In the genomic region with DNA sequence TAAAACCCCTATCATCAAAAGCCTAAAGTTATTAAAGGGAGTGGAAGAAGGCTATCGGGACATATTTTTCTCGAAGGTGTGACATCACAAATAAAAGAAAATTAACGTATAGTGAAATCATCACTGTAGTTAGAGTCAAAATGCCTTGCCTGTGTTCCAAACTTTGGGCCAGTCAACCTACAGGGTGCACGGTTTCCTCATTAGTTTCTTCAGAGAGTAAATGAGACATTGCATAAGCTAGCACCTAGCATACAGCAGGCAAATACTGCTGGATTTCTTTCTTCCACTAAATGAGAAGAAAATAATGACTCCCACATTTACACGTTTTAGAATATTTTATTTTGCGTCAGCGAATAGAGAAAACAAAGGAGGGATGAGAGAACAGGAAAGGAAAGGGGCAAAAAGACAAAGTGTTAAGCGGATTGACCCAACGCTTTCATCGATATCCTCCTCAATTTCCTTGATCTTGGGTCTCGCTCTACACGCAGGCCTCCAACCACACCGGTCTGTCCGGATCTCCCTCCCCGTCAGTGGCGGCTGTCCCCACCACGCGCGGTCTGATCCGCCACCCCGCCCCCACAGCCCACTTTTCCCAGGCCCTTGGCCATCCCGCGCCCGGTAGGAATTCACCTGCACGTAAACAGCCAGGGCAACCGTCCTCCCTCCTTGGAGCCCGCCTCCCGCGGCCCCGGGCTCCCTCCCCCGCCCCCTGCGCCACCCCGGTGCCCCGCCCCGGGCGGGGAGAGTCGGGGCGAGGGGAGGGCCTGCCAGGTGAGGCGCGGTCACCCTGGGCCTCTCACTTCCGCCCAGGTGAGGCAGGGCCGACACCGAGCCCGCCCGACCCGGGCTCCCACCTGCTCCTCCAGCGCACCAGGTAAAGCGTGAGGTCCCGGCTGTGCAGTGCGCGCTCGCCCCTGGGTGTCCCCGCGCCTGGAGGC, we compare ENCODE assay signal across 7 cellular contexts. TPM values are rescaled to one million over a fixed set of nuclear protein-coding genes. Genes with fewer than 3 reads are reported as not detected.
DNase-seq lines count a peak whose midpoint lies in the region; ATAC-seq and TF ChIP-seq lines count a peak whose summit lies in the region.

A gene with protein sequence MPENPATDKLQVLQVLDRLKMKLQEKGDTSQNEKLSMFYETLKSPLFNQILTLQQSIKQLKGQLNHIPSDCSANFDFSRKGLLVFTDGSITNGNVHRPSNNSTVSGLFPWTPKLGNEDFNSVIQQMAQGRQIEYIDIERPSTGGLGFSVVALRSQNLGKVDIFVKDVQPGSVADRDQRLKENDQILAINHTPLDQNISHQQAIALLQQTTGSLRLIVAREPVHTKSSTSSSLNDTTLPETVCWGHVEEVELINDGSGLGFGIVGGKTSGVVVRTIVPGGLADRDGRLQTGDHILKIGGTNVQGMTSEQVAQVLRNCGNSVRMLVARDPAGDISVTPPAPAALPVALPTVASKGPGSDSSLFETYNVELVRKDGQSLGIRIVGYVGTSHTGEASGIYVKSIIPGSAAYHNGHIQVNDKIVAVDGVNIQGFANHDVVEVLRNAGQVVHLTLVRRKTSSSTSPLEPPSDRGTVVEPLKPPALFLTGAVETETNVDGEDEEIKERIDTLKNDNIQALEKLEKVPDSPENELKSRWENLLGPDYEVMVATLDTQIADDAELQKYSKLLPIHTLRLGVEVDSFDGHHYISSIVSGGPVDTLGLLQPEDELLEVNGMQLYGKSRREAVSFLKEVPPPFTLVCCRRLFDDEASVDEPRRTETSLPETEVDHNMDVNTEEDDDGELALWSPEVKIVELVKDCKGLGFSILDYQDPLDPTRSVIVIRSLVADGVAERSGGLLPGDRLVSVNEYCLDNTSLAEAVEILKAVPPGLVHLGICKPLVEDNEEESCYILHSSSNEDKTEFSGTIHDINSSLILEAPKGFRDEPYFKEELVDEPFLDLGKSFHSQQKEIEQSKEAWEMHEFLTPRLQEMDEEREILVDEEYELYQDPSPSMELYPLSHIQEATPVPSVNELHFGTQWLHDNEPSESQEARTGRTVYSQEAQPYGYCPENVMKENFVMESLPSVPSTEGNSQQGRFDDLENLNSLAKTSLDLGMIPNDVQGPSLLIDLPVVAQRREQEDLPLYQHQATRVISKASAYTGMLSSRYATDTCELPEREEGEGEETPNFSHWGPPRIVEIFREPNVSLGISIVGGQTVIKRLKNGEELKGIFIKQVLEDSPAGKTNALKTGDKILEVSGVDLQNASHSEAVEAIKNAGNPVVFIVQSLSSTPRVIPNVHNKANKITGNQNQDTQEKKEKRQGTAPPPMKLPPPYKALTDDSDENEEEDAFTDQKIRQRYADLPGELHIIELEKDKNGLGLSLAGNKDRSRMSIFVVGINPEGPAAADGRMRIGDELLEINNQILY (N-terminal part only) (plus strand): TSS at position 799 of the 938 bp plus-strand sequence. CDS start 20,413 bp downstream, outside the sequence.

- peak within 1 kb of the TSS; percentile 93 for H3K4me3 Mint-ChIP-seq in activated CD8-positive, alpha-beta T cell treated with anti-CD3 and anti-CD28 coated beads for 36 hours
- H3K4me3 Mint-ChIP-seq in effector memory CD8-positive, alpha-beta T cell: peak within 1 kb of the TSS; percentile 84 to 92

- ATAC-seq in GM18505 (IDR thresholded peaks at IDR 0.05; ENCODE audit: unreplicated experiment) (peak; percentile 83), HG02588 (IDR thresholded peaks at IDR 0.05; ENCODE audit: unreplicated experiment) (peak; percentile 81)
- ATAC-seq in activated CD8-positive, alpha-beta T cell treated with anti-CD3 and anti-CD28 coated beads for 36 hours: peak; percentile 88
- ATAC-seq in effector memory CD8-positive, alpha-beta T cell (replicated peaks): peak; percentile 88

- H3K4me1 Mint-ChIP-seq in activated CD8-positive, alpha-beta T cell treated with anti-CD3 and anti-CD28 coated beads for 36 hours (ENCODE audit: low read depth): peaks cover 14% of the 10 kb centered on the region
- H3K4me1 Mint-ChIP-seq in effector memory CD8-positive, alpha-beta T cell (ENCODE audit: low read depth in 2 of 2): peaks cover 9 to 21% of the 10 kb centered on the region in 2 donors

- no peaks in the 10 kb centered on the region for H3K27me3 Mint-ChIP-seq in activated CD8-positive, alpha-beta T cell treated with anti-CD3 and anti-CD28 coated beads for 36 hours
- no peaks in the 10 kb centered on the region for H3K27me3 Mint-ChIP-seq in effector memory CD8-positive, alpha-beta T cell

- TF ChIP-seq CTCF in activated CD8-positive, alpha-beta T cell treated with anti-CD3 and anti-CD28 coated beads for 36 hours (IDR thresholded peaks at IDR 0.05): no peak

- TF ChIP-seq POLR2A in GM18505 (IDR thresholded peaks at IDR 0.05; ENCODE audit: borderline replicate concordance, extremely low read depth, insufficient read depth, insufficient read length): no peak

- POLR2A ChIA-PET in activated CD8-positive, alpha-beta T cell treated with anti-CD3 and anti-CD28 coated beads for 36 hours (lab: Charles Lee): interaction anchor here (1.3 to 1.4 kb wide), 2 partner anchors 17 to 20 kb away, joined by 3 read pairs; no protein-coding TSS in a partner anchor

- no peaks in the 10 kb centered on the region for H3K9me3 Mint-ChIP-seq in activated CD8-positive, alpha-beta T cell treated with anti-CD3 and anti-CD28 coated beads for 36 hours
- no peaks in the 10 kb centered on the region for H3K9me3 Mint-ChIP-seq in effector memory CD8-positive, alpha-beta T cell

- H3K36me3 Mint-ChIP-seq in activated CD8-positive, alpha-beta T cell treated with anti-CD3 and anti-CD28 coated beads for 36 hours (ENCODE audit: low read depth): no peaks in the 10 kb centered on the region
- H3K36me3 Mint-ChIP-seq in effector memory CD8-positive, alpha-beta T cell (ENCODE audit: insufficient read depth): peaks cover 5% of the 10 kb centered on the region

- H3K4me3 ChIP-seq in mononuclear cell (ENCODE audit: low read length): peak within 1 kb of the TSS; percentile 49

- H3K27ac Mint-ChIP-seq in activated CD8-positive, alpha-beta T cell treated with anti-CD3 and anti-CD28 coated beads for 36 hours: peak within 1 kb of the TSS; percentile 92
- H3K27ac Mint-ChIP-seq in effector memory CD8-positive, alpha-beta T cell: peak within 1 kb of the TSS; percentile 89 to 90

- H3K27me3 ChIP-seq in mononuclear cell (ENCODE audit: insufficient read depth, low read length): no peaks in the 10 kb centered on the region

- DNase-seq in NCI-H2107 treated with DMSO at 0.1 percent for 48 hours (lab: John Stamatoyannopoulos, UW; ENCODE audit: unreplicated experiment): peak; percentile 59
- DNase-seq in activated CD8-positive, alpha-beta T cell treated with anti-CD3 and anti-CD28 coated beads for 36 hours: peak; percentile 58
- DNase-seq in effector memory CD8-positive, alpha-beta T cell: peak; percentile 53 to 60 (median 57)
- DNase-seq in stimulated activated CD8-positive, alpha-beta memory T cell treated with anti-CD3 and anti-CD28 coated beads, Interleukin-4, amount 100 ng/mL, for 1 hour (ENCODE audit: low read depth in 2 of 2, low spot score in 1 of 2): peak; percentile 27 to 44

- peaks cover 18% of the 10 kb centered on the region for H3K4me1 ChIP-seq in mononuclear cell (ENCODE audit: insufficient read depth, low read length)

- CTCF ChIA-PET in activated CD8-positive, alpha-beta T cell treated with anti-CD3 and anti-CD28 coated beads for 36 hours (lab: Charles Lee): no interaction called here

- H3K9me3 ChIP-seq in mononuclear cell (ENCODE audit: low read depth, low read length): no peaks in the 10 kb centered on the region

- intact Hi-C loops in activated CD8-positive, alpha-beta T cell treated with anti-CD3 and anti-CD28 coated beads for 36 hours (cut with micrococcal nuclease): no loop called here

RNA-seq across cellular contexts. Expression of the gene that starts here (rescaled TPM):
- total RNA-seq in activated CD8-positive, alpha-beta T cell treated with anti-CD3 and anti-CD28 coated beads for 36 hours: 1 to 10 TPM; 8.1 to 9.2 TPM
- total RNA-seq in mononuclear cell: 45.0 TPM

Comparison
In these comparisons a context has a peak if more than half of its experiments do, and no peak if none do; other contexts are left out.
1. Peak in every context shown above with its lines: DNase-seq, ATAC-seq and H3K4me3 ChIP-seq.